ENCODE assay signal across 2 cellular contexts in the genomic region with DNA sequence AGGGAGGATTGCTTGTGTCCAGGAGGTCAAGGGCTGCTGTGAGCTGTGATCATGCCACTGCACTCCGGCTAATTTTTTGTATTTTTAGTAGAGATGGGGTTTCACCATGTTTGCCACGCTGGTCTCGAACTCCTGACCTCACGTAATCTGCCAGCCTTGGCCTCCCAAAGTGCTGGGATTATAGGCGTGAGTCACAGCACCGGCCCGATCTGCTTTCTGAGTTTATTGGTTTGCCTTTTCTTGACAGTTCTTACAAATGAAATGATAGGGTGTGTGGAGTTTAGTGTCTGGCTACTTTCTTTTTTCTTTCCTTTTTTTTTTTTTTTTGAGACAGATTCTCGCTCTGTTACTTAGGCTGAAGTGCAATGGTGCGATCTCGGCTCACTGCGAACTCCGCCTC.
TF ChIP-seq lines count a peak whose summit lies in the region.

No MANE protein-coding gene starts in this region.

TF ChIP-seq in SK-N-SH, 30 proteins besides CTCF, POLR2A, EP300 and RAD21 (continued from another document):
- TF ChIP-seq, protein P1, sequence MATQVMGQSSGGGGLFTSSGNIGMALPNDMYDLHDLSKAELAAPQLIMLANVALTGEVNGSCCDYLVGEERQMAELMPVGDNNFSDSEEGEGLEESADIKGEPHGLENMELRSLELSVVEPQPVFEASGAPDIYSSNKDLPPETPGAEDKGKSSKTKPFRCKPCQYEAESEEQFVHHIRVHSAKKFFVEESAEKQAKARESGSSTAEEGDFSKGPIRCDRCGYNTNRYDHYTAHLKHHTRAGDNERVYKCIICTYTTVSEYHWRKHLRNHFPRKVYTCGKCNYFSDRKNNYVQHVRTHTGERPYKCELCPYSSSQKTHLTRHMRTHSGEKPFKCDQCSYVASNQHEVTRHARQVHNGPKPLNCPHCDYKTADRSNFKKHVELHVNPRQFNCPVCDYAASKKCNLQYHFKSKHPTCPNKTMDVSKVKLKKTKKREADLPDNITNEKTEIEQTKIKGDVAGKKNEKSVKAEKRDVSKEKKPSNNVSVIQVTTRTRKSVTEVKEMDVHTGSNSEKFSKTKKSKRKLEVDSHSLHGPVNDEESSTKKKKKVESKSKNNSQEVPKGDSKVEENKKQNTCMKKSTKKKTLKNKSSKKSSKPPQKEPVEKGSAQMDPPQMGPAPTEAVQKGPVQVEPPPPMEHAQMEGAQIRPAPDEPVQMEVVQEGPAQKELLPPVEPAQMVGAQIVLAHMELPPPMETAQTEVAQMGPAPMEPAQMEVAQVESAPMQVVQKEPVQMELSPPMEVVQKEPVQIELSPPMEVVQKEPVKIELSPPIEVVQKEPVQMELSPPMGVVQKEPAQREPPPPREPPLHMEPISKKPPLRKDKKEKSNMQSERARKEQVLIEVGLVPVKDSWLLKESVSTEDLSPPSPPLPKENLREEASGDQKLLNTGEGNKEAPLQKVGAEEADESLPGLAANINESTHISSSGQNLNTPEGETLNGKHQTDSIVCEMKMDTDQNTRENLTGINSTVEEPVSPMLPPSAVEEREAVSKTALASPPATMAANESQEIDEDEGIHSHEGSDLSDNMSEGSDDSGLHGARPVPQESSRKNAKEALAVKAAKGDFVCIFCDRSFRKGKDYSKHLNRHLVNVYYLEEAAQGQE (IDR thresholded peaks at IDR 0.05; ENCODE audit: low read depth, low read length) = no peak
- TF ChIP-seq CHD2 (IDR thresholded peaks at IDR 0.05; ENCODE audit: low read length, partially characterized antibody) = no peak
- TF ChIP-seq POLR2AphosphoS5 (IDR thresholded peaks at IDR 0.05; ENCODE audit: low read depth, low read length) = no peak
- no peak for TF ChIP-seq SMC3 (IDR thresholded peaks at IDR 0.05; ENCODE audit: low read depth, low read length)
- no peak for TF ChIP-seq GABPA (IDR thresholded peaks at IDR 0.05; ENCODE audit: low read depth)
- TF ChIP-seq NRF1 (IDR thresholded peaks at IDR 0.05; ENCODE audit: low read depth, low read length) = no peak
- no peak for TF ChIP-seq ELF1 (IDR thresholded peaks at IDR 0.05)
- no peak for TF ChIP-seq FOSL2 (IDR thresholded peaks at IDR 0.05; ENCODE audit: borderline replicate concordance, low read depth)

TF ChIP-seq in SK-N-SH treated with all-trans-retinoic acid at 6 μM for 48 hours, 23 proteins besides CTCF, POLR2A, EP300 and RAD21 (continued from another document):
- TF ChIP-seq, protein P2, sequence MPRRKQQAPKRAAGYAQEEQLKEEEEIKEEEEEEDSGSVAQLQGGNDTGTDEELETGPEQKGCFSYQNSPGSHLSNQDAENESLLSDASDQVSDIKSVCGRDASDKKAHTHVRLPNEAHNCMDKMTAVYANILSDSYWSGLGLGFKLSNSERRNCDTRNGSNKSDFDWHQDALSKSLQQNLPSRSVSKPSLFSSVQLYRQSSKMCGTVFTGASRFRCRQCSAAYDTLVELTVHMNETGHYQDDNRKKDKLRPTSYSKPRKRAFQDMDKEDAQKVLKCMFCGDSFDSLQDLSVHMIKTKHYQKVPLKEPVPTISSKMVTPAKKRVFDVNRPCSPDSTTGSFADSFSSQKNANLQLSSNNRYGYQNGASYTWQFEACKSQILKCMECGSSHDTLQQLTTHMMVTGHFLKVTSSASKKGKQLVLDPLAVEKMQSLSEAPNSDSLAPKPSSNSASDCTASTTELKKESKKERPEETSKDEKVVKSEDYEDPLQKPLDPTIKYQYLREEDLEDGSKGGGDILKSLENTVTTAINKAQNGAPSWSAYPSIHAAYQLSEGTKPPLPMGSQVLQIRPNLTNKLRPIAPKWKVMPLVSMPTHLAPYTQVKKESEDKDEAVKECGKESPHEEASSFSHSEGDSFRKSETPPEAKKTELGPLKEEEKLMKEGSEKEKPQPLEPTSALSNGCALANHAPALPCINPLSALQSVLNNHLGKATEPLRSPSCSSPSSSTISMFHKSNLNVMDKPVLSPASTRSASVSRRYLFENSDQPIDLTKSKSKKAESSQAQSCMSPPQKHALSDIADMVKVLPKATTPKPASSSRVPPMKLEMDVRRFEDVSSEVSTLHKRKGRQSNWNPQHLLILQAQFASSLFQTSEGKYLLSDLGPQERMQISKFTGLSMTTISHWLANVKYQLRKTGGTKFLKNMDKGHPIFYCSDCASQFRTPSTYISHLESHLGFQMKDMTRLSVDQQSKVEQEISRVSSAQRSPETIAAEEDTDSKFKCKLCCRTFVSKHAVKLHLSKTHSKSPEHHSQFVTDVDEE (CRISPR knock-in tag; IDR thresholded peaks at IDR 0.05) = no peak
- TF ChIP-seq CSDC2 (CRISPR knock-in tag; IDR thresholded peaks at IDR 0.05) = no peak
- no peak for TF ChIP-seq ZNF565 (CRISPR knock-in tag; conservative IDR thresholded peaks at IDR 0.05; ENCODE audit: low read depth)
- TF ChIP-seq, protein P3, sequence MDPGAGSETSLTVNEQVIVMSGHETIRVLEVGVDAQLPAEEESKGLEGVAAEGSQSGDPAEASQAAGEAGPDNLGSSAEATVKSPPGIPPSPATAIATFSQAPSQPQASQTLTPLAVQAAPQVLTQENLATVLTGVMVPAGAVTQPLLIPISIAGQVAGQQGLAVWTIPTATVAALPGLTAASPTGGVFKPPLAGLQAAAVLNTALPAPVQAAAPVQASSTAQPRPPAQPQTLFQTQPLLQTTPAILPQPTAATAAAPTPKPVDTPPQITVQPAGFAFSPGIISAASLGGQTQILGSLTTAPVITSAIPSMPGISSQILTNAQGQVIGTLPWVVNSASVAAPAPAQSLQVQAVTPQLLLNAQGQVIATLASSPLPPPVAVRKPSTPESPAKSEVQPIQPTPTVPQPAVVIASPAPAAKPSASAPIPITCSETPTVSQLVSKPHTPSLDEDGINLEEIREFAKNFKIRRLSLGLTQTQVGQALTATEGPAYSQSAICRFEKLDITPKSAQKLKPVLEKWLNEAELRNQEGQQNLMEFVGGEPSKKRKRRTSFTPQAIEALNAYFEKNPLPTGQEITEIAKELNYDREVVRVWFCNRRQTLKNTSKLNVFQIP (CRISPR knock-in tag; IDR thresholded peaks at IDR 0.05; ENCODE audit: borderline replicate concordance, low read depth) = no peak
- TF ChIP-seq ZNF70 (CRISPR knock-in tag; IDR thresholded peaks at IDR 0.05) = no peak
